Comparison of ENCODE assay signal across 1 cellular context in genomic region chr9:35774907-35775635, GRCh38.
TF ChIP-seq lines count a peak whose summit lies in the region.

No MANE protein-coding gene starts in this region.

TF ChIP-seq in K562, 482 proteins besides CTCF, POLR2A, EP300 and RAD21:
- TF ChIP-seq RBBP5 (IDR thresholded peaks at IDR 0.05; ENCODE audit: borderline replicate concordance, insufficient read depth, low read length, poor library complexity, severe bottlenecking) = no peak
- no peak for TF ChIP-seq ZNF263 (CRISPR knock-in tag; IDR thresholded peaks at IDR 0.05; ENCODE audit: borderline replicate concordance)
- TF ChIP-seq SPI1 (IDR thresholded peaks at IDR 0.05; ENCODE audit: borderline replicate concordance, low read depth, low read length) = peak; percentile 67; the same call in 1 of the 2 replicates
- TF ChIP-seq ZBTB11 (CRISPR knock-in tag; IDR thresholded peaks at IDR 0.05) = 0 out of 6 replicates have a peak, but pooled peaks of 1 of the 3 experiments have one; percentile 15
- no peak for TF ChIP-seq POLR3A (IDR thresholded peaks at IDR 0.05; ENCODE audit: borderline replicate concordance, extremely low read depth, insufficient read depth, insufficient read length)
- no peak for TF ChIP-seq IRF9 (tag; IDR thresholded peaks at IDR 0.05)
TF ChIP-seq in K562: peak in this region for 2.
